Comparison of ENCODE assay signal across 20 cellular contexts in the genomic region with DNA sequence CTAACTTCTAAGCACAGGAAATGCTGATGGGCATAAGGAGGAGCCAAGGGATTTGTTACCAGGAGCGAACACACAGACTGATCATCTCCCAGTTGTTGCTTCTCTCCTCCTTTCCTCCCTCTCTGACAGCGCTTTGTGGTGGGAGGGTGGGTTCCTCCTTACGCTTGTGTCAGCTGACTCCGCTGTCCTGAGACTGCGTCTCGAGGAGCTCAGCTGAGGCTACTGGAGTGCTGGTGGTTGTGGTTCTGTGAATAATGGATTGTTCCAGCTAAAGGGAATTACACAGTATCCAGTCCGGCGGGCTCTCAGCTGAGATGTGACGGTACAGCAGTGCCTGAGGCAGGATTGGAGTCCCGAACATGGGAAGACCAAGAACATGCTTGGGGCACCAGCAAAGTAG.
"Had no signal": no experiment of that assay in that cellular context is flagged by ENCODE, and none has a peak within 500 bp of the region (broad histone marks: within the 10 kb centered on the region; RNA-seq: fewer than 3 reads in every experiment).

No MANE protein-coding gene starts in this region.

- DNase-seq: activated B cell treated with CpG ODN at 0.5 μM for 24 hours; activated CD4-positive, alpha-beta T cell treated with anti-CD3 and anti-CD28 coated beads, Interleukin-2, amount 50 U/mL, for 1 hour; activated CD8-positive, alpha-beta T cell treated with anti-CD3 and anti-CD28 coated beads for 36 hours; activated T-cell treated with anti-CD3 and anti-CD28 coated beads, Interleukin-2, amount 50 U/mL, for 48 hours; colonic mucosa; effector memory CD4-positive, alpha-beta T cell; erythroblast; left cardiac atrium; natural killer cell; posterior cingulate gyrus; right cardiac atrium; stimulated activated CD4-positive, alpha-beta T cell treated with anti-CD3 and anti-CD28 coated beads, Interleukin-12 subunit alpha, Interleukin-12 subunit beta, amount 100 ng/mL, for 4 hours; stimulated activated CD4-positive, alpha-beta T cell treated with anti-CD3 and anti-CD28 coated beads, Interleukin-4, amount 100 ng/mL, for 24 hours; T-helper 2 cell; upper lobe of right lung had no signal

- H3K36me3 ChIP-seq: colonic mucosa, gastroesophageal sphincter, upper lobe of right lung had no signal

- H3K4me1 ChIP-seq: colonic mucosa, gastroesophageal sphincter, upper lobe of right lung had no signal

- H3K79me2 ChIP-seq: hepatocyte had no signal

- ATAC-seq: activated CD8-positive, alpha-beta T cell treated with anti-CD3 and anti-CD28 coated beads for 36 hours; activated naive CD4-positive, alpha-beta T cell treated with anti-CD3 and anti-CD28 coated beads, Interleukin-2, amount 50 U/mL, for 72 hours; gastroesophageal sphincter; left cardiac atrium; natural killer cell; right cardiac atrium; stimulated activated effector memory CD8-positive, alpha-beta T cell treated with anti-CD3 and anti-CD28 coated beads, Interleukin-12 subunit alpha, Interleukin-12 subunit beta, amount 100 ng/mL, for 72 hours; upper lobe of right lung had no signal

- H3K9me3 ChIP-seq: colonic mucosa, gastroesophageal sphincter, upper lobe of right lung had no signal

- H3K4me2 ChIP-seq: hepatocyte had no signal

- H3K27me3 ChIP-seq: colonic mucosa, hepatocyte, upper lobe of right lung had no signal

- H3K27ac ChIP-seq: colonic mucosa, gastroesophageal sphincter, hepatocyte, upper lobe of right lung had no signal

- H2AFZ ChIP-seq: hepatocyte had no signal

- H3K4me3 ChIP-seq: colonic mucosa, gastroesophageal sphincter, hepatocyte, skin epidermis, upper lobe of right lung had no signal
